15 cellular contexts compared by ENCODE assay signal in genomic region chr15:89468808-89469207, GRCh38. TPM values are rescaled to one million over a fixed set of nuclear protein-coding genes. Genes with fewer than 3 reads are reported as not detected.
"Had no signal": no experiment of that assay in that cellular context is flagged by ENCODE, and none has a peak within 500 bp of the region (broad histone marks: within the 10 kb centered on the region; RNA-seq: fewer than 3 reads in every experiment).

No MANE protein-coding gene starts in this region.

RNA-seq across cellular contexts. Expression of gene RHCG, which starts 27.6 kb away (rescaled TPM):
- total RNA-seq: activated CD4-positive, alpha-beta T cell treated with anti-CD3 and anti-CD28 coated beads, Interleukin-2, amount 10 ng/mL, durations not matched to agents 7 days and 5 days; activated CD8-positive, alpha-beta T cell treated with anti-CD3 and anti-CD28 coated beads, Interleukin-2, amount 10 ng/mL, durations not matched to agents 7 days and 5 days; activated naive CD8-positive, alpha-beta T cell treated with anti-CD3 and anti-CD28 coated beads, Interleukin-2, amount 10 ng/mL, durations not matched to agents 7 days and 5 days; activated T-helper 2 cell treated with anti-CD3 and anti-CD28 coated beads, Interferon-gamma antibody, Interleukin-2, Interleukin-4, amounts not matched to agents 10 μg/mL and 5 μg/mL and 100 μg/mL, durations not matched to agents 14 hours and 24 hours and 36 hours; cardiac muscle cell; chondrocyte; dermis microvascular lymphatic vessel endothelial cell; epithelial cell of proximal tubule; gastrocnemius medialis; left lung; lung microvascular endothelial cell; myocyte; sigmoid colon; T-helper 1 cell treated with Interleukin-12 subunit alpha and Interleukin-12 subunit beta and Interleukin-4 antibody, amounts not matched to agents 30 ng/mL and 1 ng/mL, for 36 hours had no signal
- polyA plus RNA-seq: fibroblast of lung had no signal
